ENCODE assay signal across 7 cellular contexts in genomic region chr7:157009170-157009777, GRCh38.
DNase-seq lines count a peak whose midpoint lies in the region; ATAC-seq and TF ChIP-seq lines count a peak whose summit lies in the region.

No MANE protein-coding gene starts in this region.

- peak overlapping the region; percentile 96 for H3K27ac ChIP-seq in VCaP

- H3K9me3 Mint-ChIP-seq in nephron = no peaks in the 10 kb centered on the region

- intact Hi-C loops in head of caudate nucleus (cut with DNase I) = no loop called here

- ATAC-seq in GM18870 (IDR thresholded peaks at IDR 0.05; ENCODE audit: unreplicated experiment) (peak; percentile 37), HG02763 (IDR thresholded peaks at IDR 0.05; ENCODE audit: unreplicated experiment) (peak; percentile 29), GM19328 (IDR thresholded peaks at IDR 0.05; ENCODE audit: unreplicated experiment) (no peak)

- H3K27ac Mint-ChIP-seq in nephron = no peak overlapping the region

- peaks cover 8% of the 10 kb centered on the region for H3K4me1 Mint-ChIP-seq in nephron

- TF ChIP-seq CTCF in VCaP (conservative IDR thresholded peaks at IDR 0.05) = no peak
- TF ChIP-seq CTCF in nephron (IDR thresholded peaks at IDR 0.05; ENCODE audit: unreplicated experiment in 3 of 3) = no peak

- H3K36me3 Mint-ChIP-seq in nephron (ENCODE audit: low read depth) = no peaks in the 10 kb centered on the region

- peak overlapping the region; percentile 22 to 77 (median 67) for H3K4me3 Mint-ChIP-seq in nephron

- DNase-seq in NCI-H2196 (lab: John Stamatoyannopoulos, UW; ENCODE audit: unreplicated experiment) (no peak), head of caudate nucleus (no peak)

- peaks cover 89% of the 10 kb centered on the region for H3K27me3 Mint-ChIP-seq in nephron (ENCODE audit: low read depth)
